ENCODE assay signal across 1 cellular context in the genomic region with DNA sequence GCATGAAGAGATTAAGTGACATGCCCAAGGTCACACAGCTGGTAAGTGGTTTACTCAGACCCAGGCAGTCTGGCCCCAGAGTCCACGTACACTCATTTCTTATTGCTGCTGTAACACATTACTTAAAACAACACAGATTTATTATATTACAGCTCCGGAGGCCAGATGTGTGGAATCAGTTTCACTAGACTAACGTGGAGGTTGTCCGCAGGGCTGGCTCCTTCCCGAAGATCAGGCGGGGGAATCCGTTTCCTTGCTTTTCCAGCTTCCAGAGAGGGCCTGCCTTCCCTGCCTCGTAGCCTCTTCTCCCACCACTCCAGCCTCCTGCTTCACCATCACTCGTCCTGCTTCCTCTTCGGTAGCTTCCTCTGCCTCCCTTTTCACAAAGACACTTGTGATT.
TF ChIP-seq lines count a peak whose summit lies in the region.

No MANE protein-coding gene starts in this region.

TF ChIP-seq in HEK293, 187 proteins besides CTCF, POLR2A, EP300 and RAD21 (continued from another document):
- TF ChIP-seq PRDM10 (tag by site-specific recombination; IDR thresholded peaks at IDR 0.05): 0 out of 2 replicates have a peak, but pooled peaks have one; percentile 21
